Comparison of ENCODE assay signal across 1 cellular context in the genomic region with DNA sequence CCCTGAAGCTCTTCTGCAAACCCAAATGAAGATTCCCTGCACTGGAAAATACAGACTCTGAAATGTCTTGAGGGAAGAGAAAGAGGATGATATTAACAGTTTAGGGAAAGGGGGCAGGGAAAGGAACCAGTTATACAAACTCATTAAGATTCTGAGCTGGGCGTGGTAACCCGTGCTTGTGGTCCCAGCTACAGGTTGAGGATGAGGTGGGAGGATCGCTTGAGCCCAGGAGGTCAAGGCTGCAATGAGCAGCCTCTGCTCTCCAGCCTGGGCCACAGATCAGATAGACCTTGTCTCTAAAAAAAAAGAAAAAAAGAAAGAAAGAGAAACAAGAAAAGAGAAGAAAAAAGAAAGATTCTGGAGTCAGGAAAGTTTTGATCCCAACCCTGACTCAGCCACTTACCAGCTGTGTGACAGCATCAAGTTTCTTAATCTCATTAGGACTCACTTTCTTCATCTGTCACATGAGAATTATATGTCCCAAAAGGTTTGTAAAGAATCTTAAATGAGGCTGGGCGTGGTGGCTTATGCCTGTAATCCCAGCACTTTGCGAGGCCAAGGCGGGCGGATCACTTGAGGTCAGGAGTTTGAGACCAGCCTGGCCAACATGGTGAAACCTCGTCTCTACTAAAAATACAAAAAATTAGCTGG.
TF ChIP-seq lines count a peak whose summit lies in the region.

No MANE protein-coding gene starts in this region.

TF ChIP-seq in WTC11, 78 proteins besides CTCF, POLR2A, EP300 and RAD21:
- TF ChIP-seq, protein P1, sequence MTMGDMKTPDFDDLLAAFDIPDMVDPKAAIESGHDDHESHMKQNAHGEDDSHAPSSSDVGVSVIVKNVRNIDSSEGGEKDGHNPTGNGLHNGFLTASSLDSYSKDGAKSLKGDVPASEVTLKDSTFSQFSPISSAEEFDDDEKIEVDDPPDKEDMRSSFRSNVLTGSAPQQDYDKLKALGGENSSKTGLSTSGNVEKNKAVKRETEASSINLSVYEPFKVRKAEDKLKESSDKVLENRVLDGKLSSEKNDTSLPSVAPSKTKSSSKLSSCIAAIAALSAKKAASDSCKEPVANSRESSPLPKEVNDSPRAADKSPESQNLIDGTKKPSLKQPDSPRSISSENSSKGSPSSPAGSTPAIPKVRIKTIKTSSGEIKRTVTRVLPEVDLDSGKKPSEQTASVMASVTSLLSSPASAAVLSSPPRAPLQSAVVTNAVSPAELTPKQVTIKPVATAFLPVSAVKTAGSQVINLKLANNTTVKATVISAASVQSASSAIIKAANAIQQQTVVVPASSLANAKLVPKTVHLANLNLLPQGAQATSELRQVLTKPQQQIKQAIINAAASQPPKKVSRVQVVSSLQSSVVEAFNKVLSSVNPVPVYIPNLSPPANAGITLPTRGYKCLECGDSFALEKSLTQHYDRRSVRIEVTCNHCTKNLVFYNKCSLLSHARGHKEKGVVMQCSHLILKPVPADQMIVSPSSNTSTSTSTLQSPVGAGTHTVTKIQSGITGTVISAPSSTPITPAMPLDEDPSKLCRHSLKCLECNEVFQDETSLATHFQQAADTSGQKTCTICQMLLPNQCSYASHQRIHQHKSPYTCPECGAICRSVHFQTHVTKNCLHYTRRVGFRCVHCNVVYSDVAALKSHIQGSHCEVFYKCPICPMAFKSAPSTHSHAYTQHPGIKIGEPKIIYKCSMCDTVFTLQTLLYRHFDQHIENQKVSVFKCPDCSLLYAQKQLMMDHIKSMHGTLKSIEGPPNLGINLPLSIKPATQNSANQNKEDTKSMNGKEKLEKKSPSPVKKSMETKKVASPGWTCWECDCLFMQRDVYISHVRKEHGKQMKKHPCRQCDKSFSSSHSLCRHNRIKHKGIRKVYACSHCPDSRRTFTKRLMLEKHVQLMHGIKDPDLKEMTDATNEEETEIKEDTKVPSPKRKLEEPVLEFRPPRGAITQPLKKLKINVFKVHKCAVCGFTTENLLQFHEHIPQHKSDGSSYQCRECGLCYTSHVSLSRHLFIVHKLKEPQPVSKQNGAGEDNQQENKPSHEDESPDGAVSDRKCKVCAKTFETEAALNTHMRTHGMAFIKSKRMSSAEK (CRISPR knock-in tag; IDR thresholded peaks at IDR 0.05; ENCODE audit: borderline replicate concordance) = no peak
- TF ChIP-seq EMX1 (CRISPR knock-in tag; IDR thresholded peaks at IDR 0.05) (no peak), CBFB (CRISPR knock-in tag; IDR thresholded peaks at IDR 0.05; ENCODE audit: low read depth) (no peak), TCF7 (CRISPR knock-in tag; IDR thresholded peaks at IDR 0.05; ENCODE audit: low read depth) (no peak), NFE2L1 (CRISPR knock-in tag; IDR thresholded peaks at IDR 0.05) (no peak)
- TF ChIP-seq, protein P2, sequence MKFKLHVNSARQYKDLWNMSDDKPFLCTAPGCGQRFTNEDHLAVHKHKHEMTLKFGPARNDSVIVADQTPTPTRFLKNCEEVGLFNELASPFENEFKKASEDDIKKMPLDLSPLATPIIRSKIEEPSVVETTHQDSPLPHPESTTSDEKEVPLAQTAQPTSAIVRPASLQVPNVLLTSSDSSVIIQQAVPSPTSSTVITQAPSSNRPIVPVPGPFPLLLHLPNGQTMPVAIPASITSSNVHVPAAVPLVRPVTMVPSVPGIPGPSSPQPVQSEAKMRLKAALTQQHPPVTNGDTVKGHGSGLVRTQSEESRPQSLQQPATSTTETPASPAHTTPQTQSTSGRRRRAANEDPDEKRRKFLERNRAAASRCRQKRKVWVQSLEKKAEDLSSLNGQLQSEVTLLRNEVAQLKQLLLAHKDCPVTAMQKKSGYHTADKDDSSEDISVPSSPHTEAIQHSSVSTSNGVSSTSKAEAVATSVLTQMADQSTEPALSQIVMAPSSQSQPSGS (CRISPR knock-in tag; IDR thresholded peaks at IDR 0.05; ENCODE audit: borderline replicate concordance, low read depth) = no peak
